11 cellular contexts compared by ENCODE assay signal in the genomic region with DNA sequence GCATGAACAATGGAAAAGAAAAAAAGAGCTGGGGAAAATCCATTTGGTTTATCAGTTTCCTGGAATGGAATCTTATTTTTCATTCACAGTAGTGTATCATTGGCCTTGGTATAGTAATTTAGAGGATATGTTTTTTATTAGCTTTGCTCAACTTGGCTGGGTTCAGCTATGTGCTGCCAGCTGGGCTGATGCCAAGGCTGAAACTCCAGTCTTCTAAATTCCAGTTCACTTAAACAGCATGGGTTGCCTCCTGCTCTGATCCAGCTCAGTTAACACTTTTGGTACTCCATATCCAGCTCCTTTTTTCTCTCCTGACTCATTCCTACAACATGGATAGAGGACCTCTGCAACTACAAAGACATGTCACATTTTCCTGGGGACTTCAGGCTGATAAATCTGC.
A peak's percentile ranks its signal among the peaks of the same experiment; 100 is the strongest.
DNase-seq lines count a peak whose midpoint lies in the region; ATAC-seq and TF ChIP-seq lines count a peak whose summit lies in the region.
"Had no signal": no experiment of that assay in that cellular context is flagged by ENCODE, and none has a peak within 500 bp of the region (broad histone marks: within the 10 kb centered on the region; RNA-seq: fewer than 3 reads in every experiment).

No MANE protein-coding gene starts in this region.

- peaks cover 27 to 50% (median 45%) of the 10 kb centered on the region in 4 donors for H3K4me1 ChIP-seq in esophagus muscularis mucosa

- ATAC-seq in GM18502 (IDR thresholded peaks at IDR 0.05; ENCODE audit: poor library complexity, unreplicated experiment) = no peak
- ATAC-seq: stimulated activated naive CD8-positive, alpha-beta T cell treated with anti-CD3 and anti-CD28 coated beads, Interleukin-15, amount 100 ng/mL, for 72 hours had no signal

- peaks cover 22% of the 10 kb centered on the region for H3K36me3 Mint-ChIP-seq in nephron (ENCODE audit: low read depth)
- peaks cover 3% of the 10 kb centered on the region for H3K36me3 Mint-ChIP-seq in activated CD4-positive, alpha-beta T cell treated with anti-CD3 and anti-CD28 coated beads, Interleukin-2, amount 10 ng/mL, durations not matched to agents 7 days and 5 days (ENCODE audit: low read depth)

- TF ChIP-seq CTCF in esophagus muscularis mucosa (IDR thresholded peaks at IDR 0.05) (no peak), nephron (IDR thresholded peaks at IDR 0.05; ENCODE audit: unreplicated experiment in 3 of 3) (no peak)

- no peak for TF ChIP-seq POLR2A in esophagus muscularis mucosa (IDR thresholded peaks at IDR 0.05; ENCODE audit: low read depth)

- DNase-seq in AG08395 (ENCODE audit: low spot score) (peak; percentile 90), NCI-H226 (peak; percentile 88), esophagus muscularis mucosa (ENCODE audit: extremely low spot score) (peak; percentile 97), iPS-NIHi7 (ENCODE audit: extremely low spot score) (no peak), SKM-1 (lab: John Stamatoyannopoulos, UW; ENCODE audit: unreplicated experiment) (no peak)
- no peak for DNase-seq in activated CD4-positive, alpha-beta T cell treated with anti-CD3 and anti-CD28 coated beads, Interleukin-2, amount 10 ng/mL, durations not matched to agents 7 days and 5 days
- DNase-seq: activated B cell treated with CpG ODN at 0.5 μM for 24 hours; DND-41; stimulated activated naive CD8-positive, alpha-beta T cell treated with anti-CD3 and anti-CD28 coated beads, Interleukin-15, amount 100 ng/mL, for 72 hours had no signal

- H3K4me3 ChIP-seq in esophagus muscularis mucosa = no peak overlapping the region

- no peaks in the 10 kb centered on the region for H3K27me3 ChIP-seq in esophagus muscularis mucosa

- no peaks in the 10 kb centered on the region for H3K9me3 Mint-ChIP-seq in nephron
- H3K9me3 Mint-ChIP-seq in activated CD4-positive, alpha-beta T cell treated with anti-CD3 and anti-CD28 coated beads, Interleukin-2, amount 10 ng/mL, durations not matched to agents 7 days and 5 days = no peaks in the 10 kb centered on the region
- H3K9me3 Mint-ChIP-seq: activated B cell treated with CpG ODN at 0.5 μM for 24 hours; stimulated activated naive CD8-positive, alpha-beta T cell treated with anti-CD3 and anti-CD28 coated beads, Interleukin-15, amount 100 ng/mL, for 72 hours had no signal

- no peaks in the 10 kb centered on the region for H3K36me3 ChIP-seq in esophagus muscularis mucosa

- intact Hi-C loops in esophagus muscularis mucosa (cut with DNase I) = no loop called here

- no peak overlapping the region for H3K4me3 Mint-ChIP-seq in nephron
- no peak overlapping the region for H3K4me3 Mint-ChIP-seq in activated CD4-positive, alpha-beta T cell treated with anti-CD3 and anti-CD28 coated beads, Interleukin-2, amount 10 ng/mL, durations not matched to agents 7 days and 5 days
- H3K4me3 Mint-ChIP-seq: activated B cell treated with CpG ODN at 0.5 μM for 24 hours; stimulated activated naive CD8-positive, alpha-beta T cell treated with anti-CD3 and anti-CD28 coated beads, Interleukin-15, amount 100 ng/mL, for 72 hours had no signal

- peaks cover 64% of the 10 kb centered on the region for H3K4me1 Mint-ChIP-seq in nephron
- H3K4me1 Mint-ChIP-seq in activated CD4-positive, alpha-beta T cell treated with anti-CD3 and anti-CD28 coated beads, Interleukin-2, amount 10 ng/mL, durations not matched to agents 7 days and 5 days = no peaks in the 10 kb centered on the region
- H3K4me1 Mint-ChIP-seq: stimulated activated naive CD8-positive, alpha-beta T cell treated with anti-CD3 and anti-CD28 coated beads, Interleukin-15, amount 100 ng/mL, for 72 hours had no signal

- CTCF ChIA-PET in activated CD4-positive, alpha-beta T cell treated with anti-CD3 and anti-CD28 coated beads, Interleukin-2, amount 10 ng/mL, durations not matched to agents 7 days and 5 days (lab: Charles Lee) = interaction anchor here (0.9 kb wide), 1 partner anchor 11 kb away, joined by 6 read pairs; no protein-coding TSS in a partner anchor

- no peak for TF ChIP-seq EP300 in esophagus muscularis mucosa (IDR thresholded peaks at IDR 0.05)

- H3K9me3 ChIP-seq in esophagus muscularis mucosa = no peaks in the 10 kb centered on the region

- H3K27me3 Mint-ChIP-seq in nephron (ENCODE audit: low read depth) = no peaks in the 10 kb centered on the region
- H3K27me3 Mint-ChIP-seq in activated CD4-positive, alpha-beta T cell treated with anti-CD3 and anti-CD28 coated beads, Interleukin-2, amount 10 ng/mL, durations not matched to agents 7 days and 5 days = no peaks in the 10 kb centered on the region
- H3K27me3 Mint-ChIP-seq: activated B cell treated with CpG ODN at 0.5 μM for 24 hours; stimulated activated naive CD8-positive, alpha-beta T cell treated with anti-CD3 and anti-CD28 coated beads, Interleukin-15, amount 100 ng/mL, for 72 hours had no signal

- peak overlapping the region in 2 of 3 experiments; percentile 82 to 83 for H3K27ac Mint-ChIP-seq in nephron
- H3K27ac Mint-ChIP-seq in activated CD4-positive, alpha-beta T cell treated with anti-CD3 and anti-CD28 coated beads, Interleukin-2, amount 10 ng/mL, durations not matched to agents 7 days and 5 days = no peak overlapping the region
- H3K27ac Mint-ChIP-seq: activated B cell treated with CpG ODN at 0.5 μM for 24 hours; stimulated activated naive CD8-positive, alpha-beta T cell treated with anti-CD3 and anti-CD28 coated beads, Interleukin-15, amount 100 ng/mL, for 72 hours had no signal

- H3K27ac ChIP-seq in esophagus muscularis mucosa (replicated peaks in 1 of 4) = peak overlapping the region; percentile 40 to 67 (median 60)

- POLR2A ChIA-PET in activated CD4-positive, alpha-beta T cell treated with anti-CD3 and anti-CD28 coated beads, Interleukin-2, amount 10 ng/mL, durations not matched to agents 7 days and 5 days (lab: Charles Lee) = no interaction called here

Comparison
In these comparisons a context has a peak if more than half of its experiments do, and no peak if none do; other contexts are left out.
1. DNase-seq: peak in AG08395 (single experiment), NCI-H226 (single experiment) and esophagus muscularis mucosa (single experiment); none in activated CD4-positive, alpha-beta T cell treated with anti-CD3 and anti-CD28 coated beads, Interleukin-2, amount 10 ng/mL, durations not matched to agents 7 days and 5 days (single experiment), iPS-NIHi7 (single experiment) and SKM-1 (single experiment).